Comparison of ENCODE assay signal across 11 cellular contexts in genomic region chrX:136143714-136144113, GRCh38. TPM values are rescaled to one million over a fixed set of nuclear protein-coding genes. Genes with fewer than 3 reads are reported as not detected.
DNase-seq lines count a peak whose midpoint lies in the region; ATAC-seq and TF ChIP-seq lines count a peak whose summit lies in the region.
"Had no signal": no experiment of that assay in that cellular context is flagged by ENCODE, and none has a peak within 500 bp of the region (broad histone marks: within the 10 kb centered on the region; RNA-seq: fewer than 3 reads in every experiment).

No MANE protein-coding gene starts in this region.

- DNase-seq in activated CD4-positive, alpha-beta T cell treated with anti-CD3 and anti-CD28 coated beads, Interleukin-2, amount 10 ng/mL, durations not matched to agents 24 days and 14 days = no peak
- DNase-seq in activated CD4-positive, alpha-beta T cell treated with anti-CD3 and anti-CD28 coated beads, Interleukin-2, amount 50 U/mL, for 48 hours = no peak
- DNase-seq in activated naive CD8-positive, alpha-beta T cell treated with anti-CD3 and anti-CD28 coated beads, Interleukin-2, amount 10 ng/mL, durations not matched to agents 7 days and 5 days = no peak
- no peak for DNase-seq in HT-29 (ENCODE audit: low spot score)
- DNase-seq: left ventricle myocardium superior, NCI-H1436 had no signal

- peak overlapping the region; percentile 56 for H3K4me2 ChIP-seq in Loucy (ENCODE audit: low read depth, low read length, poor library complexity, severe bottlenecking)

- no peak overlapping the region for H3K4me3 ChIP-seq in Loucy (ENCODE audit: low read length, poor library complexity, severe bottlenecking)
- H3K4me3 ChIP-seq: coronary artery had no signal

- no peak for TF ChIP-seq CTCF in Loucy (conservative IDR thresholded peaks at IDR 0.05; ENCODE audit: low read length)

- no peaks in the 10 kb centered on the region for H3K36me3 Mint-ChIP-seq in activated CD4-positive, alpha-beta T cell treated with anti-CD3 and anti-CD28 coated beads, Interleukin-2, amount 10 ng/mL, durations not matched to agents 24 days and 14 days (ENCODE audit: low read depth)
- no peaks in the 10 kb centered on the region for H3K36me3 Mint-ChIP-seq in activated naive CD8-positive, alpha-beta T cell treated with anti-CD3 and anti-CD28 coated beads, Interleukin-2, amount 10 ng/mL, durations not matched to agents 7 days and 5 days
- no peaks in the 10 kb centered on the region for H3K36me3 Mint-ChIP-seq in stimulated activated memory B cell treated with anti-CD40 and anti-IgM and Interleukin-4, amounts not matched to agents 10 μg/mL and 1 μg/mL and 100 μg/mL, for 72 hours

- POLR2A ChIA-PET in activated naive CD8-positive, alpha-beta T cell treated with anti-CD3 and anti-CD28 coated beads, Interleukin-2, amount 10 ng/mL, durations not matched to agents 7 days and 5 days (lab: Charles Lee) = no interaction called here

- no peaks in the 10 kb centered on the region for H4K20me1 ChIP-seq in Loucy (ENCODE audit: insufficient read depth, low read length, poor library complexity, severe bottlenecking)

- ATAC-seq in activated naive CD8-positive, alpha-beta T cell treated with anti-CD3 and anti-CD28 coated beads, Interleukin-2, amount 10 ng/mL, durations not matched to agents 7 days and 5 days (ENCODE audit: low read depth) = peak; percentile 36
- no peak for ATAC-seq in stimulated activated memory B cell treated with anti-CD40 and anti-IgM and Interleukin-4, amounts not matched to agents 10 μg/mL and 1 μg/mL and 100 μg/mL, for 72 hours
- ATAC-seq in HG03469 (IDR thresholded peaks at IDR 0.05; ENCODE audit: unreplicated experiment) = no peak
- ATAC-seq in HG03108 (IDR thresholded peaks at IDR 0.05; ENCODE audit: unreplicated experiment) = no peak
- ATAC-seq: left ventricle myocardium superior had no signal

- H3K9me3 ChIP-seq in Loucy (ENCODE audit: insufficient read depth, low read depth, low read length) = no peaks in the 10 kb centered on the region

- H3K4me3 Mint-ChIP-seq in activated CD4-positive, alpha-beta T cell treated with anti-CD3 and anti-CD28 coated beads, Interleukin-2, amount 10 ng/mL, durations not matched to agents 24 days and 14 days = peak overlapping the region; percentile 59
- H3K4me3 Mint-ChIP-seq in activated naive CD8-positive, alpha-beta T cell treated with anti-CD3 and anti-CD28 coated beads, Interleukin-2, amount 10 ng/mL, durations not matched to agents 7 days and 5 days = peak overlapping the region; percentile 63
- H3K4me3 Mint-ChIP-seq in stimulated activated memory B cell treated with anti-CD40 and anti-IgM and Interleukin-4, amounts not matched to agents 10 μg/mL and 1 μg/mL and 100 μg/mL, for 72 hours = peak overlapping the region; percentile 65

- peaks cover 4% of the 10 kb centered on the region for H3K9me3 Mint-ChIP-seq in activated CD4-positive, alpha-beta T cell treated with anti-CD3 and anti-CD28 coated beads, Interleukin-2, amount 10 ng/mL, durations not matched to agents 24 days and 14 days
- peaks cover 2% of the 10 kb centered on the region for H3K9me3 Mint-ChIP-seq in activated naive CD8-positive, alpha-beta T cell treated with anti-CD3 and anti-CD28 coated beads, Interleukin-2, amount 10 ng/mL, durations not matched to agents 7 days and 5 days
- no peaks in the 10 kb centered on the region for H3K9me3 Mint-ChIP-seq in stimulated activated memory B cell treated with anti-CD40 and anti-IgM and Interleukin-4, amounts not matched to agents 10 μg/mL and 1 μg/mL and 100 μg/mL, for 72 hours

- H3K4me1 ChIP-seq in Loucy (ENCODE audit: insufficient read depth, low read length, poor library complexity, severe bottlenecking) = no peaks in the 10 kb centered on the region

- H3K36me3 ChIP-seq in Loucy (ENCODE audit: insufficient read depth, low read length) = no peaks in the 10 kb centered on the region

- intact Hi-C loops in activated CD4-positive, alpha-beta T cell treated with anti-CD3 and anti-CD28 coated beads, Interleukin-2, amount 10 ng/mL, durations not matched to agents 24 days and 14 days (cut with micrococcal nuclease) = loop anchor here (10.0 kb wide), 1 partner anchor 61 kb away; no protein-coding TSS in a partner anchor

- peaks cover 15% of the 10 kb centered on the region for H3K4me1 Mint-ChIP-seq in activated CD4-positive, alpha-beta T cell treated with anti-CD3 and anti-CD28 coated beads, Interleukin-2, amount 10 ng/mL, durations not matched to agents 24 days and 14 days
- H3K4me1 Mint-ChIP-seq in activated naive CD8-positive, alpha-beta T cell treated with anti-CD3 and anti-CD28 coated beads, Interleukin-2, amount 10 ng/mL, durations not matched to agents 7 days and 5 days = peaks cover 19% of the 10 kb centered on the region
- peaks cover 14% of the 10 kb centered on the region for H3K4me1 Mint-ChIP-seq in stimulated activated memory B cell treated with anti-CD40 and anti-IgM and Interleukin-4, amounts not matched to agents 10 μg/mL and 1 μg/mL and 100 μg/mL, for 72 hours

- no peaks in the 10 kb centered on the region for H3K9me2 ChIP-seq in Loucy (replicated peaks; ENCODE audit: low read depth, low read length)

- no peak overlapping the region for H3K27ac Mint-ChIP-seq in activated CD4-positive, alpha-beta T cell treated with anti-CD3 and anti-CD28 coated beads, Interleukin-2, amount 10 ng/mL, durations not matched to agents 24 days and 14 days
- H3K27ac Mint-ChIP-seq in activated naive CD8-positive, alpha-beta T cell treated with anti-CD3 and anti-CD28 coated beads, Interleukin-2, amount 10 ng/mL, durations not matched to agents 7 days and 5 days = no peak overlapping the region
- peak overlapping the region; percentile 63 for H3K27ac Mint-ChIP-seq in stimulated activated memory B cell treated with anti-CD40 and anti-IgM and Interleukin-4, amounts not matched to agents 10 μg/mL and 1 μg/mL and 100 μg/mL, for 72 hours

- H3K9ac ChIP-seq in Loucy (ENCODE audit: low read depth, low read length, poor library complexity, severe bottlenecking) = no peak overlapping the region

- no peaks in the 10 kb centered on the region for H3K79me2 ChIP-seq in Loucy (ENCODE audit: insufficient read depth, low read length)

- H3K27me3 Mint-ChIP-seq in activated CD4-positive, alpha-beta T cell treated with anti-CD3 and anti-CD28 coated beads, Interleukin-2, amount 10 ng/mL, durations not matched to agents 24 days and 14 days = peaks cover 5% of the 10 kb centered on the region
- H3K27me3 Mint-ChIP-seq in activated naive CD8-positive, alpha-beta T cell treated with anti-CD3 and anti-CD28 coated beads, Interleukin-2, amount 10 ng/mL, durations not matched to agents 7 days and 5 days = peaks cover 7% of the 10 kb centered on the region
- H3K27me3 Mint-ChIP-seq in stimulated activated memory B cell treated with anti-CD40 and anti-IgM and Interleukin-4, amounts not matched to agents 10 μg/mL and 1 μg/mL and 100 μg/mL, for 72 hours = peaks cover 10% of the 10 kb centered on the region

- H2AFZ ChIP-seq in Loucy (ENCODE audit: low read length) = no peak overlapping the region

- H3F3A ChIP-seq in Loucy (ENCODE audit: low read depth) = no peaks in the 10 kb centered on the region

- H3K27me3 ChIP-seq in Loucy (ENCODE audit: insufficient read depth, low read length, poor library complexity, severe bottlenecking) = no peaks in the 10 kb centered on the region

RNA-seq across cellular contexts. Expression of gene FHL1, which starts 3.6 kb away (rescaled TPM):
- total RNA-seq in activated CD4-positive, alpha-beta T cell treated with anti-CD3 and anti-CD28 coated beads, Interleukin-2, amount 10 ng/mL, durations not matched to agents 24 days and 14 days = 14.0 and 15.2 TPM in 2 replicates
- total RNA-seq in activated naive CD8-positive, alpha-beta T cell treated with anti-CD3 and anti-CD28 coated beads, Interleukin-2, amount 10 ng/mL, durations not matched to agents 7 days and 5 days = 10 to 100 TPM; 13.4 to 19.2 TPM
- total RNA-seq in HT-29 (2014; rRNA removed; shearing (Covaris generic)) = not detected in 2 replicates

Comparison
In these comparisons a context has a peak if more than half of its experiments do, and no peak if none do; other contexts are left out.
1. RNA of gene FHL1, which starts 3.6 kb away (total RNA-seq): 13.4 to 19.2 TPM in activated naive CD8-positive, alpha-beta T cell treated with anti-CD3 and anti-CD28 coated beads, Interleukin-2, amount 10 ng/mL, durations not matched to agents 7 days and 5 days and 14.0 to 15.2 TPM in activated CD4-positive, alpha-beta T cell treated with anti-CD3 and anti-CD28 coated beads, Interleukin-2, amount 10 ng/mL, durations not matched to agents 24 days and 14 days; not detected in HT-29; every median in the first group is over 10 times any median in the second.
2. Peak in every context shown above with its lines, with median percentiles within 50 percentile points of each other: H3K4me3 Mint-ChIP-seq.